ENCODE assay signal across 20 cellular contexts in genomic region chr1:211379446-211379845, GRCh38. TPM values are rescaled to one million over a fixed set of nuclear protein-coding genes. Genes with fewer than 3 reads are reported as not detected.
DNase-seq lines count a peak whose midpoint lies in the region; ATAC-seq and TF ChIP-seq lines count a peak whose summit lies in the region.
"Had no signal": no experiment of that assay in that cellular context is flagged by ENCODE, and none has a peak within 500 bp of the region (broad histone marks: within the 10 kb centered on the region; RNA-seq: fewer than 3 reads in every experiment).

No MANE protein-coding gene starts in this region.

- DNase-seq in CD4-positive, alpha-beta T cell, result no peak
- DNase-seq in central memory CD8-positive, alpha-beta T cell (ENCODE audit: low spot score in 2 of 2), result no peak
- no peak for DNase-seq in left lobe of liver (ENCODE audit: low spot score)
- DNase-seq in glutamatergic neuron, result no peak
- DNase-seq in hepatic stellate cell (ENCODE audit: low spot score), result no peak
- DNase-seq: Caco-2, Karpas-422, NCI-H1417 treated with DMSO at 0.1 percent for 48 hours, NCI-H187 treated with DMSO at 0.1 percent for 48 hours, NCI-H226, NCI-H524, NCI-H82, SIG-M5 had no signal

- ATAC-seq in CD4-positive, alpha-beta T cell (ENCODE audit: poor library complexity), result no peak
- ATAC-seq in central memory CD8-positive, alpha-beta T cell (replicated peaks; ENCODE audit: extremely low read depth, poor library complexity, severe bottlenecking), result no peak
- no peak for ATAC-seq in left lobe of liver

- CTCF ChIA-PET in CD4-positive, alpha-beta T cell (lab: Charles Lee), result no interaction called here

- H3K36me3 Mint-ChIP-seq in CD4-positive, alpha-beta T cell (ENCODE audit: low read depth), result peaks cover 33% of the 10 kb centered on the region
- no peaks in the 10 kb centered on the region for H3K36me3 Mint-ChIP-seq in IgD-negative memory B cell
- H3K36me3 Mint-ChIP-seq in central memory CD8-positive, alpha-beta T cell (ENCODE audit: insufficient read depth), result peaks cover 29% of the 10 kb centered on the region
- H3K36me3 Mint-ChIP-seq in nephron (ENCODE audit: low read depth), result peaks cover 5% of the 10 kb centered on the region
- no peaks in the 10 kb centered on the region for H3K36me3 Mint-ChIP-seq in glutamatergic neuron (ENCODE audit: unreplicated experiment)

- POLR2A ChIA-PET in CD4-positive, alpha-beta T cell (lab: Charles Lee), result no interaction called here

- no peaks in the 10 kb centered on the region for H3K27me3 Mint-ChIP-seq in CD4-positive, alpha-beta T cell
- H3K27me3 Mint-ChIP-seq in IgD-negative memory B cell (no peaks in the 10 kb centered on the region), nephron (ENCODE audit: low read depth) (no peaks in the 10 kb centered on the region), glutamatergic neuron (ENCODE audit: unreplicated experiment) (peaks cover 7% of the 10 kb centered on the region)
- H3K27me3 Mint-ChIP-seq in central memory CD8-positive, alpha-beta T cell, result no peaks in the 10 kb centered on the region

- peak overlapping the region; percentile 57 for H3K4me3 Mint-ChIP-seq in CD4-positive, alpha-beta T cell
- H3K4me3 Mint-ChIP-seq in IgD-negative memory B cell (no peak overlapping the region), nephron (peak overlapping the region in 2 of 3 experiments; percentile 20 to 28), glutamatergic neuron (ENCODE audit: unreplicated experiment) (no peak overlapping the region)
- H3K4me3 Mint-ChIP-seq in central memory CD8-positive, alpha-beta T cell, result no peak overlapping the region
- H3K4me3 Mint-ChIP-seq: HFFc6 had no signal

- peaks cover 40% of the 10 kb centered on the region for H3K4me1 Mint-ChIP-seq in CD4-positive, alpha-beta T cell (ENCODE audit: low read depth)
- H3K4me1 Mint-ChIP-seq in IgD-negative memory B cell (peaks cover 17 to 36% (median 21%) of the 10 kb centered on the region in 3 donors), nephron (peaks cover 36% of the 10 kb centered on the region), glutamatergic neuron (ENCODE audit: low read depth, unreplicated experiment) (peaks cover 5% of the 10 kb centered on the region)
- H3K4me1 Mint-ChIP-seq in central memory CD8-positive, alpha-beta T cell, result peaks cover 13% of the 10 kb centered on the region

- H3K27ac ChIP-seq in CD4-positive, alpha-beta T cell (ENCODE audit: low read depth, low read length), result no peak overlapping the region
- H3K27ac ChIP-seq: C4-2B, HL-60, PC-9, RWPE1 had no signal

- intact Hi-C loops in CD4-positive, alpha-beta T cell (cut with DNase I, micrococcal nuclease), result loop anchor here in 1 of 2 experiments (5.0 to 10.0 kb wide), 2 partner anchors 55 to 203 kb away; partner anchors contain the start of gene TRAF5

- H3K9me3 Mint-ChIP-seq in CD4-positive, alpha-beta T cell, result no peaks in the 10 kb centered on the region
- H3K9me3 Mint-ChIP-seq in IgD-negative memory B cell, result no peaks in the 10 kb centered on the region
- no peaks in the 10 kb centered on the region for H3K9me3 Mint-ChIP-seq in central memory CD8-positive, alpha-beta T cell
- no peaks in the 10 kb centered on the region for H3K9me3 Mint-ChIP-seq in nephron
- peaks cover 3% of the 10 kb centered on the region for H3K9me3 Mint-ChIP-seq in glutamatergic neuron (ENCODE audit: unreplicated experiment)
- H3K9me3 Mint-ChIP-seq: HFFc6 had no signal

- no peaks in the 10 kb centered on the region for H3K9me3 ChIP-seq in CD4-positive, alpha-beta T cell (ENCODE audit: control insufficient read depth, low read length)
- H3K9me3 ChIP-seq: Caco-2 had no signal

- H3K27me3 ChIP-seq in CD4-positive, alpha-beta T cell (ENCODE audit: control insufficient read depth, insufficient read depth, low read length), result no peaks in the 10 kb centered on the region

- H3K27ac Mint-ChIP-seq in CD4-positive, alpha-beta T cell, result peak overlapping the region; percentile 86
- H3K27ac Mint-ChIP-seq in IgD-negative memory B cell (peak overlapping the region in 2 of 3 donors; percentile 14 to 79), nephron (peak overlapping the region in 1 of 3 experiments; percentile 12), glutamatergic neuron (ENCODE audit: unreplicated experiment) (no peak overlapping the region)
- H3K27ac Mint-ChIP-seq in central memory CD8-positive, alpha-beta T cell (ENCODE audit: low read depth), result peak overlapping the region; percentile 57

- no peak for TF ChIP-seq CTCF in CD4-positive, alpha-beta T cell (IDR thresholded peaks at IDR 0.05)
- no peak for TF ChIP-seq CTCF in nephron (IDR thresholded peaks at IDR 0.05; ENCODE audit: unreplicated experiment in 3 of 3)
- TF ChIP-seq CTCF in glutamatergic neuron (IDR thresholded peaks at IDR 0.05; ENCODE audit: partially characterized antibody, unreplicated experiment), result no peak

RNA-seq across cellular contexts. Expression of gene TRAF5, which starts 52.8 kb away (rescaled TPM):
- 10 to 100 TPM; 21.9 to 23.2 TPM for total RNA-seq in CD4-positive, alpha-beta T cell
- polyA plus RNA-seq in IgD-negative memory B cell, result 78.6 TPM
- total RNA-seq in left lobe of liver (0.98 TPM), glutamatergic neuron (ENCODE audit: unreplicated experiment) (9.7 TPM)

Comparison
In these comparisons a context has a peak if more than half of its experiments do, and no peak if none do; other contexts are left out.
1. H3K4me3 Mint-ChIP-seq: peak in CD4-positive, alpha-beta T cell (single experiment) and nephron (2 of 3); none in IgD-negative memory B cell (0 of 4), central memory CD8-positive, alpha-beta T cell (single experiment) and glutamatergic neuron (single experiment).